Comparison of ENCODE assay signal across 24 cellular contexts in the genomic region with DNA sequence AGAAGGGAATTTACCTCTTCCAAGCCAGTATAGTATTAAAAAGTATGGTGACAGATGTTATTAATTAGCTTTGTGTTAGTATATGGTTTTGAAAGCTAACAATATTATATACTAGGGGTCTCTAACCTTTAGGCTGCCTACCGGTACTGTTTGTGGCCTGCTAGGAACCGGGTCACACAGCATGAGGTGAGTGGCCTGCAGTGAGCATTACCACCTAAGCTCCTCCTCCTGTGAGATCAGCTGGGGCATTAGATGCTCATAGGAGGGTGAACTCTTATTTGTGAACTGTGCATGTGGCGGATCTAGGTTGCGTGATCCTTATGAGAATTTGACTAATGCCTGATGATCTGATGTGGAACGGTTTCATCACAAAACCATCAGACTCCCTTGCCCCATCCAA.
A peak's percentile ranks its signal among the peaks of the same experiment; 100 is the strongest.
DNase-seq lines count a peak whose midpoint lies in the region; ATAC-seq, FAIRE-seq and TF ChIP-seq lines count a peak whose summit lies in the region.
"Had no signal": no experiment of that assay in that cellular context is flagged by ENCODE, and none has a peak within 500 bp of the region (broad histone marks: within the 10 kb centered on the region; RNA-seq: fewer than 3 reads in every experiment).

No MANE protein-coding gene starts in this region.

- CTCF ChIA-PET in H1 (lab: Charles Lee; ENCODE audit: partially characterized antibody) (no interaction called here), endothelial cell of umbilical vein (lab: Charles Lee) (interaction anchor here (1.2 kb wide), 1 partner anchor 235 kb away, joined by 3 read pairs; no protein-coding TSS in a partner anchor), A673 (lab: Charles Lee) (no interaction called here)

- no peak overlapping the region for H4K5ac ChIP-seq in H1 (ENCODE audit: insufficient read length, low read depth, low read length)

- H2AFZ ChIP-seq in GM23338 (no peak overlapping the region), H1 (ENCODE audit: low read length) (no peak overlapping the region), endothelial cell of umbilical vein (ENCODE audit: low read depth, low read length) (no peak overlapping the region)

- H2AK5ac ChIP-seq in H1 (ENCODE audit: low read depth, low read length), result no peak overlapping the region

- TF ChIP-seq RAD21 in H1 (IDR thresholded peaks at IDR 0.05 in 1 of 2, conservative IDR thresholded peaks at IDR 0.05 in 1 of 2; ENCODE audit: low read depth in 2 of 2, low read length in 2 of 2), result no peak

- BruUV-seq in endothelial cell of umbilical vein (replicated peaks; lab: Mats Ljungman, UMichigan) (no TSS peak), A673 (replicated peaks; lab: Mats Ljungman, UMichigan) (no TSS peak)

- peaks cover 2% of the 10 kb centered on the region for H3K27me3 Mint-ChIP-seq in GM23338 (ENCODE audit: insufficient read depth, low read depth, poor library complexity)
- H3K27me3 Mint-ChIP-seq: B cell; CD4-positive, alpha-beta T cell; CD8-positive, alpha-beta memory T cell had no signal

- no peak overlapping the region for H3K4me3 ChIP-seq in GM23338
- no peak overlapping the region for H3K4me3 ChIP-seq in H1 (ENCODE audit: extremely low read depth in 1 of 4, insufficient read depth in 2 of 4, low read depth in 3 of 4, low read length in 4 of 4)
- H3K4me3 ChIP-seq in endothelial cell of umbilical vein (replicated peaks in 1 of 3; ENCODE audit: insufficient read depth in 1 of 3, low read depth in 1 of 3, low read length in 3 of 3), result no peak overlapping the region
- no peak overlapping the region for H3K4me3 ChIP-seq in A673 (ENCODE audit: low read depth, low read length, poor library complexity, severe bottlenecking)
- H3K4me3 ChIP-seq: BLaER1 treated with 17β-estradiol and CSF1 and Interleukin-3, amounts not matched to agents 10 nM and 100 nM; GM12878 had no signal

- dilution Hi-C loops in endothelial cell of umbilical vein (cut with MboI; ENCODE audit: extremely low pct_ligation_motif_present, low sequenced_read_pairs), result no loop called here

- no peak overlapping the region for H3K23ac ChIP-seq in H1 (ENCODE audit: insufficient read length)

- no peaks in the 10 kb centered on the region for H3K9me3 ChIP-seq in H1 (ENCODE audit: insufficient read depth in 2 of 2, low read depth in 1 of 2, low read length in 1 of 2)
- no peaks in the 10 kb centered on the region for H3K9me3 ChIP-seq in endothelial cell of umbilical vein (replicated peaks; ENCODE audit: control insufficient read depth, insufficient read depth, low read length)
- no peaks in the 10 kb centered on the region for H3K9me3 ChIP-seq in A673 (ENCODE audit: low read depth, low read length, poor library complexity, severe bottlenecking)
- H3K9me3 ChIP-seq: BLaER1 treated with 17β-estradiol and CSF1 and Interleukin-3, amounts not matched to agents 10 nM and 100 nM had no signal

- TF ChIP-seq POLR2A in H1 (IDR thresholded peaks at IDR 0.05; ENCODE audit: control extremely low read depth in 1 of 2, low read depth in 2 of 2, low read length in 2 of 2) (no peak), endothelial cell of umbilical vein (IDR thresholded peaks at IDR 0.05; ENCODE audit: low read depth, low read length) (no peak)

- no peak overlapping the region for H4K91ac ChIP-seq in H1 (replicated peaks; ENCODE audit: insufficient read length, low read length)

- intact Hi-C loops in endothelial cell of umbilical vein (cut with micrococcal nuclease) (loop anchor here (10.0 kb wide), 1 partner anchor 405 kb away; no protein-coding TSS in a partner anchor), A673 (cut with micrococcal nuclease; ENCODE audit: unreplicated experiment) (no loop called here)

- no peak for TF ChIP-seq CTCF in GM23338 (conservative IDR thresholded peaks at IDR 0.05; ENCODE audit: low read depth in 2 of 2)
- TF ChIP-seq CTCF in H1 (IDR thresholded peaks at IDR 0.05; ENCODE audit: control extremely low read depth in 1 of 3, insufficient read depth in 1 of 3, low read depth in 1 of 3, low read length in 3 of 3), result no peak
- no peak for TF ChIP-seq CTCF in endothelial cell of umbilical vein (IDR thresholded peaks at IDR 0.05; ENCODE audit: extremely low read depth in 1 of 2, insufficient read depth in 1 of 2, low read depth in 1 of 2, low read length in 2 of 2)
- no peak for TF ChIP-seq CTCF in A673 (conservative IDR thresholded peaks at IDR 0.05; ENCODE audit: low read depth, low read length)

- H3K56ac ChIP-seq in H1 (replicated peaks; ENCODE audit: insufficient read length, low read depth, low read length), result no peak overlapping the region

- no peak overlapping the region for H3K4me2 ChIP-seq in GM23338
- H3K4me2 ChIP-seq in H1 (ENCODE audit: insufficient read depth in 1 of 2, low read depth in 2 of 2, low read length in 2 of 2), result no peak overlapping the region
- H3K4me2 ChIP-seq in endothelial cell of umbilical vein (ENCODE audit: insufficient read depth, low read length), result no peak overlapping the region
- H3K4me2 ChIP-seq: BLaER1 treated with 17β-estradiol and CSF1 and Interleukin-3, amounts not matched to agents 10 nM and 100 nM had no signal

- no peak overlapping the region for H3K4ac ChIP-seq in H1 (replicated peaks; ENCODE audit: insufficient read length, low read depth, low read length)

- H3K79me1 ChIP-seq in H1 (ENCODE audit: low read depth, low read length), result no peaks in the 10 kb centered on the region

- WGBS in H1 (ENCODE audit: extremely low coverage in 1 of 2, insufficient coverage in 1 of 2, insufficient read length in 1 of 2, insufficient replicate concordance in 2 of 2, low coverage in 1 of 2, low lambda C conversion rate in 2 of 2, missing lambda C conversion rate in 1 of 2), 2 experiments, result 80% methylated on average over 5 of the region's 5 CpGs; no CpG with 5 or more reads in 1 of the 2 experiments

- FAIRE-seq in H1 (lab: Jason Lieb, UNC) (no peak), endothelial cell of umbilical vein (lab: Jason Lieb, UNC) (peak; percentile 54)
- FAIRE-seq: GM12878, GM12892, GM18507 had no signal

- no peak overlapping the region for H3K18ac ChIP-seq in H1 (ENCODE audit: extremely low read depth, low read length)

- H3F3A ChIP-seq in GM23338 (replicated peaks; ENCODE audit: low read depth), result no peaks in the 10 kb centered on the region

- no peak overlapping the region for H3K9ac ChIP-seq in H1 (replicated peaks in 1 of 4; ENCODE audit: extremely low read depth in 1 of 4, low read depth in 3 of 4, low read length in 3 of 4)
- H3K9ac ChIP-seq in endothelial cell of umbilical vein (replicated peaks; ENCODE audit: extremely low read depth, insufficient read depth, low read length), result no peak overlapping the region
- H3K9ac ChIP-seq: BLaER1 treated with 17β-estradiol and CSF1 and Interleukin-3, amounts not matched to agents 10 nM and 100 nM had no signal

- DNase-seq in GM23338 (ENCODE audit: low spot score), result no peak
- DNase-seq in H1 (ENCODE audit: low read depth in 1 of 2, low spot score in 2 of 2), result no peak
- DNase-seq in endothelial cell of umbilical vein (ENCODE audit: low read depth, low spot score), result no peak
- DNase-seq in foreskin melanocyte, result no peak
- no peak for DNase-seq in stimulated activated CD4-positive, alpha-beta T cell treated with anti-CD3 and anti-CD28 coated beads, Interleukin-15, amount 100 ng/mL, for 24 hours
- no peak for DNase-seq in A673 (ENCODE audit: low spot score)
- DNase-seq: 8988T; AML-193; CD4-positive, alpha-beta T cell; CD8-positive, alpha-beta memory T cell; COR-L47; DMS 273 treated with DMSO at 0.1 percent for 48 hours; DMS153; DMS53; DMS79; DND-41; EL; GDM1 had no signal

- no peaks in the 10 kb centered on the region for H4K20me1 ChIP-seq in GM23338 (replicated peaks; ENCODE audit: insufficient read depth)
- no peaks in the 10 kb centered on the region for H4K20me1 ChIP-seq in H1 (replicated peaks in 1 of 2; ENCODE audit: control insufficient read depth in 1 of 2, insufficient read depth in 2 of 2, low read length in 2 of 2)
- H4K20me1 ChIP-seq in endothelial cell of umbilical vein (replicated peaks; ENCODE audit: control insufficient read depth, extremely low read depth, insufficient read depth, low read length), result no peaks in the 10 kb centered on the region
- H4K20me1 ChIP-seq: BLaER1 treated with 17β-estradiol and CSF1 and Interleukin-3, amounts not matched to agents 10 nM and 100 nM had no signal

- no peaks in the 10 kb centered on the region for H3K4me1 Mint-ChIP-seq in GM23338
- H3K4me1 Mint-ChIP-seq: B cell; CD8-positive, alpha-beta memory T cell had no signal

- ATAC-seq in GM23338, result peak; percentile 69
- ATAC-seq: GM12878 had no signal

- H3K36me3 Mint-ChIP-seq in GM23338 (ENCODE audit: low read depth), result no peaks in the 10 kb centered on the region
- H3K36me3 Mint-ChIP-seq: CD8-positive, alpha-beta memory T cell had no signal

- no peak overlapping the region for H2BK15ac ChIP-seq in H1 (ENCODE audit: low read length)

- no peaks in the 10 kb centered on the region for H3K9me2 ChIP-seq in GM23338 (ENCODE audit: insufficient read depth)

- no peak overlapping the region for H3K14ac ChIP-seq in H1 (ENCODE audit: insufficient read length)

- no peak overlapping the region for H2BK5ac ChIP-seq in H1 (ENCODE audit: low read depth, low read length)

- H3K4me1 ChIP-seq in GM23338 (ENCODE audit: insufficient read depth) (no peaks in the 10 kb centered on the region), H1 (replicated peaks in 1 of 4; ENCODE audit: control insufficient read depth in 3 of 4, insufficient read depth in 4 of 4, low read length in 3 of 4) (no peaks in the 10 kb centered on the region), endothelial cell of umbilical vein (ENCODE audit: control insufficient read depth, extremely low read depth, insufficient read depth, low read length) (no peaks in the 10 kb centered on the region), A673 (ENCODE audit: insufficient read depth, low read length, poor library complexity, severe bottlenecking) (peaks cover 2% of the 10 kb centered on the region)
- H3K4me1 ChIP-seq: BLaER1 treated with 17β-estradiol and CSF1 and Interleukin-3, amounts not matched to agents 10 nM and 100 nM had no signal

- H3K27me3 ChIP-seq in GM23338 (ENCODE audit: insufficient read depth), result no peaks in the 10 kb centered on the region
- H3K27me3 ChIP-seq in H1 (replicated peaks in 1 of 4; ENCODE audit: control insufficient read depth in 3 of 4, extremely low read depth in 1 of 4, insufficient read depth in 3 of 4, low read length in 3 of 4), result no peaks in the 10 kb centered on the region
- no peaks in the 10 kb centered on the region for H3K27me3 ChIP-seq in endothelial cell of umbilical vein (ENCODE audit: control insufficient read depth in 2 of 2, insufficient read depth in 2 of 2, low read length in 2 of 2)
- H3K27me3 ChIP-seq in A673 (replicated peaks; ENCODE audit: insufficient read depth, low read depth, low read length, poor library complexity), result no peaks in the 10 kb centered on the region
- H3K27me3 ChIP-seq: BLaER1 treated with 17β-estradiol and CSF1 and Interleukin-3, amounts not matched to agents 10 nM and 100 nM had no signal

- no peak overlapping the region for H3K27ac Mint-ChIP-seq in GM23338
- H3K27ac Mint-ChIP-seq: B cell; CD4-positive, alpha-beta T cell; CD8-positive, alpha-beta memory T cell had no signal

- no peaks in the 10 kb centered on the region for H3K9me3 Mint-ChIP-seq in GM23338
- H3K9me3 Mint-ChIP-seq: CD4-positive, alpha-beta T cell had no signal

- no peaks in the 10 kb centered on the region for H3K9me1 ChIP-seq in endothelial cell of umbilical vein (replicated peaks; ENCODE audit: control insufficient read depth, extremely low read depth, insufficient read depth, low read length)

- POLR2A ChIA-PET in H1 (lab: Charles Lee; ENCODE audit: partially characterized antibody) (no interaction called here), endothelial cell of umbilical vein (lab: Charles Lee) (no interaction called here), A673 (lab: Charles Lee; ENCODE audit: low non-redundant PET) (no interaction called here)

- H4K8ac ChIP-seq in H1 (ENCODE audit: extremely low read depth, insufficient read depth, low read length), result no peak overlapping the region

- H2BK120ac ChIP-seq in H1 (replicated peaks; ENCODE audit: low read depth, low read length), result no peak overlapping the region

- H3K36me3 ChIP-seq in GM23338 (ENCODE audit: insufficient read depth) (no peaks in the 10 kb centered on the region), H1 (ENCODE audit: control insufficient read depth in 2 of 4, insufficient read depth in 4 of 4, low read length in 3 of 4) (no peaks in the 10 kb centered on the region), endothelial cell of umbilical vein (ENCODE audit: control insufficient read depth in 2 of 2, extremely low read depth in 1 of 2, insufficient read depth in 2 of 2, low read length in 2 of 2) (no peaks in the 10 kb centered on the region), A673 (ENCODE audit: insufficient read depth, low read length, poor library complexity, severe bottlenecking) (no peaks in the 10 kb centered on the region)
- H3K36me3 ChIP-seq: BLaER1 treated with 17β-estradiol and CSF1 and Interleukin-3, amounts not matched to agents 10 nM and 100 nM had no signal

- H3K79me2 ChIP-seq in GM23338 (replicated peaks; ENCODE audit: insufficient read depth), result no peaks in the 10 kb centered on the region
- H3K79me2 ChIP-seq in H1 (ENCODE audit: control insufficient read depth in 1 of 2, insufficient read depth in 2 of 2, low read length in 2 of 2), result no peaks in the 10 kb centered on the region
- H3K79me2 ChIP-seq in endothelial cell of umbilical vein (ENCODE audit: control insufficient read depth, insufficient read depth, low read length), result no peaks in the 10 kb centered on the region

- H3K27ac ChIP-seq in GM23338 (ENCODE audit: low read depth) (no peak overlapping the region), H1 (ENCODE audit: low read depth, low read length) (no peak overlapping the region), endothelial cell of umbilical vein (ENCODE audit: insufficient read depth, low read depth, low read length) (no peak overlapping the region), A673 (ENCODE audit: low read depth, low read length, poor library complexity, severe bottlenecking) (no peak overlapping the region)
- H3K27ac ChIP-seq: BLaER1 treated with 17β-estradiol and CSF1 and Interleukin-3, amounts not matched to agents 10 nM and 100 nM; C4-2B had no signal

- TF ChIP-seq EP300 in H1 (IDR thresholded peaks at IDR 0.05; ENCODE audit: borderline replicate concordance in 1 of 2, low read depth in 2 of 2, low read length in 2 of 2), result no peak

- H3K4me3 Mint-ChIP-seq in GM23338, result no peak overlapping the region
- H3K4me3 Mint-ChIP-seq: B cell; CD4-positive, alpha-beta T cell; CD8-positive, alpha-beta memory T cell had no signal

- H2BK20ac ChIP-seq in H1 (ENCODE audit: low read length), result no peak overlapping the region

- no peaks in the 10 kb centered on the region for H3K23me2 ChIP-seq in H1 (ENCODE audit: low read depth, low read length)

- H2BK12ac ChIP-seq in H1 (ENCODE audit: low read depth, low read length), result no peak overlapping the region
